In genomic region chr11:76663912-76664440, GRCh38 we compare ENCODE assay signal across 18 cellular contexts. TPM values are rescaled to one million over a fixed set of nuclear protein-coding genes. Genes with fewer than 3 reads are reported as not detected.
A peak's percentile ranks its signal among the peaks of the same experiment; 100 is the strongest.
DNase-seq lines count a peak whose midpoint lies in the region; ATAC-seq and TF ChIP-seq lines count a peak whose summit lies in the region.
"Had no signal": no experiment of that assay in that cellular context is flagged by ENCODE, and none has a peak within 500 bp of the region (broad histone marks: within the 10 kb centered on the region; RNA-seq: fewer than 3 reads in every experiment).

No MANE protein-coding gene starts in this region.

- H3K4me1 Mint-ChIP-seq in chondrocyte (ENCODE audit: low read depth), result peaks cover 72% of the 10 kb centered on the region

- H3K36me3 Mint-ChIP-seq in chondrocyte (ENCODE audit: low read depth), result peaks cover 42% of the 10 kb centered on the region
- H3K36me3 Mint-ChIP-seq: naive thymus-derived CD8-positive, alpha-beta T cell had no signal

- H3K27me3 ChIP-seq in upper lobe of left lung, result no peaks in the 10 kb centered on the region
- H3K27me3 ChIP-seq: adrenal gland, tibial nerve had no signal

- ATAC-seq in Right ventricle myocardium inferior (no peak), upper lobe of left lung (ENCODE audit: low FRiP score in 2 of 2) (no peak), HG03565 (IDR thresholded peaks at IDR 0.05; ENCODE audit: unreplicated experiment) (no peak)

- WGBS in upper lobe of left lung, 2 donors, result 81 to 88% methylated on average over 7 of the region's 7 CpGs

- no peak overlapping the region for H3K4me3 ChIP-seq in upper lobe of left lung
- H3K4me3 ChIP-seq: adrenal gland, tibial nerve had no signal

- peaks cover 0 to 56% (median 12%) of the 10 kb centered on the region in 4 donors for H3K36me3 ChIP-seq in upper lobe of left lung

- TF ChIP-seq EP300 in upper lobe of left lung (IDR thresholded peaks at IDR 0.05), result no peak

- H3K9me3 Mint-ChIP-seq in chondrocyte (ENCODE audit: low read depth), result no peaks in the 10 kb centered on the region
- H3K9me3 Mint-ChIP-seq: naive thymus-derived CD8-positive, alpha-beta T cell had no signal

- intact Hi-C loops in Right ventricle myocardium inferior (cut with DNase I), result no loop called here
- intact Hi-C loops in cardiac septum (cut with DNase I), result no loop called here

- peaks cover 14 to 31% (median 28%) of the 10 kb centered on the region in 4 donors for H3K4me1 ChIP-seq in upper lobe of left lung
- H3K4me1 ChIP-seq: adrenal gland had no signal

- H3K27ac Mint-ChIP-seq in chondrocyte (ENCODE audit: unreplicated experiment), result peak overlapping the region; percentile 70
- H3K27ac Mint-ChIP-seq: progenitor cell of endocrine pancreas had no signal

- no peaks in the 10 kb centered on the region for H3K9me3 ChIP-seq in upper lobe of left lung
- H3K9me3 ChIP-seq: adrenal gland, tibial nerve had no signal

- peak; percentile 21 for DNase-seq in Right ventricle myocardium inferior (ENCODE audit: missing footprints)
- no peak for DNase-seq in cardiac septum (ENCODE audit: low spot score)
- peak; percentile 59 for DNase-seq in chondrocyte (ENCODE audit: low spot score)
- peak; percentile 16 for DNase-seq in mesenteric fat pad (ENCODE audit: low spot score)
- DNase-seq in upper lobe of left lung, result peak in 1 of 2 donors; percentile 60
- DNase-seq in retina, result no peak
- no peak for DNase-seq in substantia nigra (lab: John Stamatoyannopoulos, UW)
- DNase-seq: activated CD4-positive, alpha-beta T cell treated with anti-CD3 and anti-CD28 coated beads, Interleukin-2, amount 50 U/mL, for 48 hours; DMS53; GOT3; MV-4-11; NCI-H187 treated with DMSO at 0.1 percent for 48 hours; stimulated activated CD4-positive, alpha-beta T cell treated with anti-CD3 and anti-CD28 coated beads, Interleukin-12 subunit alpha, Interleukin-12 subunit beta, amount 100 ng/mL, for 4 hours had no signal

- TF ChIP-seq CTCF in chondrocyte (IDR thresholded peaks at IDR 0.05) (no peak), upper lobe of left lung (IDR thresholded peaks at IDR 0.05) (no peak)

- no peaks in the 10 kb centered on the region for H3K27me3 Mint-ChIP-seq in chondrocyte (ENCODE audit: low read depth)

- TF ChIP-seq POLR2A in upper lobe of left lung (IDR thresholded peaks at IDR 0.05), result no peak

- H3K4me3 Mint-ChIP-seq in chondrocyte (ENCODE audit: unreplicated experiment), result no peak overlapping the region

- H3K27ac ChIP-seq in upper lobe of left lung (peak overlapping the region; percentile 82 to 91 (median 86)), substantia nigra (ENCODE audit: low read depth, low read length, poor library complexity, severe bottlenecking) (no peak overlapping the region)

RNA-seq across cellular contexts. Expression of gene LRRC32, which starts 6.6 kb away (rescaled TPM):
- total RNA-seq in Right ventricle myocardium inferior, result 32.5 TPM
- total RNA-seq in cardiac septum, result 33.5 TPM
- total RNA-seq in chondrocyte, result 113 to 367 TPM (median 367 TPM) in 3 replicates
- 136 TPM for total RNA-seq in mesenteric fat pad
- total RNA-seq in upper lobe of left lung, result 100 to 1,000 TPM in 1 of 6 donors, 10 to 100 TPM in 5; 41.3 to 118 (median 60.3) TPM

Comparison
In these comparisons a context has a peak if more than half of its experiments do, and no peak if none do; other contexts are left out.
1. DNase-seq: peak in Right ventricle myocardium inferior (single experiment), chondrocyte (single experiment) and mesenteric fat pad (single experiment); none in cardiac septum (single experiment), retina (single experiment) and substantia nigra (0 of 49).